ENCODE assay signal across 16 cellular contexts in the genomic region with DNA sequence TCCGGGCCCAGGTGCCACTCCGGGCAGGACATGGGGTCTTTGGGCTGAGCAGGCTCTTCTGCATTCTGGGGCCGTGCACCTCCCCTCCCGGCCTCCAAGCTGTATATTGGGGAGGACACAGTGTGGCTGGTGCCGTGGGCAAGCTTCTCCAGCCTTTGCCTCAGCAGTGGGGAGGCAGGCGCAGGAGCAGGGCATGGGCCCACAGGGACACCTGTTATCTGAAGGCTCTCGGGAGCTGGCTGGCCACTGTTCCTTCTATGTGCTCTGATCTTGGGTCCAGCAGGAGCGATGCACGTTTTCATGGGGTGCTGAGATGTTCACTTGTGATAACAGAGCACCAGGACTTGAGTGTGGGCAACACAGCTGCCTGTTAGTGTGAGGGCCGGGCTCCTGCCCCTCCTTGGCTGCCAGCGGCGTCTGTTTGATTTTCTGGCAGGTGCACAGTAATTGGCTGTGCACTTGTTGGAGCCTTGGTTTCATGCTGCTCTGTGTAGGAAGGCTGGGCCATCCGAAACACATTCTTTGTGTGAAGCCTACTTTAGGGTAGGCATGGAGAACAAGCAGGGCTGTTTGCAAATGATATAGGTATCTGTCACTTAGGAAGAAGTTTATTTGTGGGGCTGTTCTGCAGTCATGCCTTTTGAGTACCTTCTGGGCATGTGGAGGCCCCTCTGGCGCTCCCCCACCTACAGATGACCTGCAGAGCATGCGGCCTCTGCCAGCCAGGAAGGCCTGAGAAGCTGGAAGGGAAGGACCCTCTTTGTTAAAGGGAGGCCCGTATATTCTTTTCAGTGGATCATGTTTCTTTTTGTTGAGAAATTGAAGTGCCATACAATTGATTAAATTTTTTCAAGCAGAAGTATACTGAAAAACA.
A peak's percentile ranks its signal among the peaks of the same experiment; 100 is the strongest.
DNase-seq lines count a peak whose midpoint lies in the region; ATAC-seq and TF ChIP-seq lines count a peak whose summit lies in the region.
"Had no signal": no experiment of that assay in that cellular context is flagged by ENCODE, and none has a peak within 500 bp of the region (broad histone marks: within the 10 kb centered on the region; RNA-seq: fewer than 3 reads in every experiment).

No MANE protein-coding gene starts in this region.

- H3K36me3 Mint-ChIP-seq in endodermal cell (ENCODE audit: low read depth) (no peaks in the 10 kb centered on the region), immature natural killer cell (no peaks in the 10 kb centered on the region)
- peaks cover 6% of the 10 kb centered on the region for H3K36me3 Mint-ChIP-seq in stimulated activated effector memory CD8-positive, alpha-beta T cell treated with anti-CD3 and anti-CD28 coated beads, Interleukin-12 subunit alpha, Interleukin-12 subunit beta, amount 100 ng/mL, for 72 hours

- no peaks in the 10 kb centered on the region for H3F3A ChIP-seq in MM.1S (ENCODE audit: insufficient read depth, low read length)

- H3K27me3 Mint-ChIP-seq in endodermal cell (ENCODE audit: insufficient read depth) (no peaks in the 10 kb centered on the region), immature natural killer cell (ENCODE audit: low read depth in 3 of 3) (no peaks in the 10 kb centered on the region)
- H3K27me3 Mint-ChIP-seq: activated T-helper 17 cell treated with anti-CD3 and anti-CD28 coated beads, Interleukin-2, amount 50 U/mL, for 72 hours; B cell had no signal

- no peaks in the 10 kb centered on the region for H3K27me3 ChIP-seq in endodermal cell (ENCODE audit: control insufficient read depth, insufficient read depth, low read length, poor library complexity, severe bottlenecking)
- no peaks in the 10 kb centered on the region for H3K27me3 ChIP-seq in MM.1S (replicated peaks; ENCODE audit: insufficient read depth, low read length)

- no peaks in the 10 kb centered on the region for H3K79me2 ChIP-seq in MM.1S (ENCODE audit: low read length)

- no peak overlapping the region for H3K4me3 ChIP-seq in endodermal cell (ENCODE audit: low read length)
- no peak overlapping the region for H3K4me3 ChIP-seq in MM.1S (ENCODE audit: low read length)
- H3K4me3 ChIP-seq: GM23248, left ventricle myocardium inferior, PC-9, prostate gland had no signal

- peak overlapping the region; percentile 10 for H3K27ac ChIP-seq in endodermal cell (ENCODE audit: low read depth, low read length)
- H3K27ac ChIP-seq in MM.1S (ENCODE audit: low read length), result no peak overlapping the region
- no peak overlapping the region for H3K27ac ChIP-seq in caudate nucleus (ENCODE audit: low read depth, low read length)
- H3K27ac ChIP-seq: GM23248, KMS-11, left ventricle myocardium inferior, PC-9, prostate gland had no signal

- no peak overlapping the region for H3K4me3 Mint-ChIP-seq in endodermal cell
- H3K4me3 Mint-ChIP-seq in stimulated activated effector memory CD8-positive, alpha-beta T cell treated with anti-CD3 and anti-CD28 coated beads, Interleukin-12 subunit alpha, Interleukin-12 subunit beta, amount 100 ng/mL, for 72 hours, result no peak overlapping the region
- H3K4me3 Mint-ChIP-seq in immature natural killer cell, result no peak overlapping the region
- H3K4me3 Mint-ChIP-seq: activated T-helper 17 cell treated with anti-CD3 and anti-CD28 coated beads, Interleukin-2, amount 50 U/mL, for 72 hours; B cell had no signal

- WGBS in endodermal cell (ENCODE audit: insufficient coverage in 1 of 2, insufficient read length in 1 of 2), 2 experiments, result 93 to 97% methylated on average over 10 to 16 of the region's 16 CpGs

- H3K36me3 ChIP-seq in endodermal cell (ENCODE audit: control insufficient read depth, insufficient read depth, low read length) (no peaks in the 10 kb centered on the region), MM.1S (replicated peaks; ENCODE audit: insufficient read depth, low read length) (no peaks in the 10 kb centered on the region)
- H3K36me3 ChIP-seq: left ventricle myocardium inferior, prostate gland had no signal

- H4K20me1 ChIP-seq in MM.1S (ENCODE audit: insufficient read depth, low read length), result no peaks in the 10 kb centered on the region

- H3K9me2 ChIP-seq in MM.1S (replicated peaks; ENCODE audit: insufficient read depth, low read length), result no peaks in the 10 kb centered on the region

- H3K4me1 Mint-ChIP-seq in endodermal cell, result peaks cover 6% of the 10 kb centered on the region
- peaks cover 53% of the 10 kb centered on the region for H3K4me1 Mint-ChIP-seq in stimulated activated effector memory CD8-positive, alpha-beta T cell treated with anti-CD3 and anti-CD28 coated beads, Interleukin-12 subunit alpha, Interleukin-12 subunit beta, amount 100 ng/mL, for 72 hours
- H3K4me1 Mint-ChIP-seq in immature natural killer cell, result peaks cover 20 to 42% of the 10 kb centered on the region in 2 donors

- H3K9me3 ChIP-seq in endodermal cell (ENCODE audit: control insufficient read depth, low read length), result no peaks in the 10 kb centered on the region
- H3K9me3 ChIP-seq in MM.1S (replicated peaks; ENCODE audit: insufficient read depth, low read length), result no peaks in the 10 kb centered on the region
- H3K9me3 ChIP-seq: left ventricle myocardium inferior, prostate gland had no signal

- no peak overlapping the region for H3K27ac Mint-ChIP-seq in endodermal cell
- peak overlapping the region; percentile 52 for H3K27ac Mint-ChIP-seq in stimulated activated effector memory CD8-positive, alpha-beta T cell treated with anti-CD3 and anti-CD28 coated beads, Interleukin-12 subunit alpha, Interleukin-12 subunit beta, amount 100 ng/mL, for 72 hours
- peak overlapping the region in 1 of 6 donors; percentile 7 for H3K27ac Mint-ChIP-seq in immature natural killer cell
- H3K27ac Mint-ChIP-seq: activated T-helper 17 cell treated with anti-CD3 and anti-CD28 coated beads, Interleukin-2, amount 50 U/mL, for 72 hours; B cell had no signal

- H3K9me3 Mint-ChIP-seq in endodermal cell, result no peaks in the 10 kb centered on the region
- no peaks in the 10 kb centered on the region for H3K9me3 Mint-ChIP-seq in stimulated activated effector memory CD8-positive, alpha-beta T cell treated with anti-CD3 and anti-CD28 coated beads, Interleukin-12 subunit alpha, Interleukin-12 subunit beta, amount 100 ng/mL, for 72 hours
- no peaks in the 10 kb centered on the region for H3K9me3 Mint-ChIP-seq in immature natural killer cell
- H3K9me3 Mint-ChIP-seq: activated T-helper 17 cell treated with anti-CD3 and anti-CD28 coated beads, Interleukin-2, amount 50 U/mL, for 72 hours had no signal

- no peak for ATAC-seq in stimulated activated effector memory CD8-positive, alpha-beta T cell treated with anti-CD3 and anti-CD28 coated beads, Interleukin-12 subunit alpha, Interleukin-12 subunit beta, amount 100 ng/mL, for 72 hours
- ATAC-seq: activated T-helper 17 cell treated with anti-CD3 and anti-CD28 coated beads, Interleukin-2, amount 50 U/mL, for 72 hours had no signal

- H3K4me1 ChIP-seq in endodermal cell (ENCODE audit: control insufficient read depth, insufficient read depth, low read length) (no peaks in the 10 kb centered on the region), MM.1S (ENCODE audit: low read length) (no peaks in the 10 kb centered on the region)
- H3K4me1 ChIP-seq: left ventricle myocardium inferior, prostate gland had no signal

- no peak for TF ChIP-seq CTCF in endodermal cell (conservative IDR thresholded peaks at IDR 0.05)
- no peak for TF ChIP-seq CTCF in MM.1S (IDR thresholded peaks at IDR 0.05; ENCODE audit: low read length)

- H3K9ac ChIP-seq in endodermal cell (ENCODE audit: extremely low read depth, low read length, poor library complexity, severe bottlenecking) (no peak overlapping the region), MM.1S (ENCODE audit: low read length) (no peak overlapping the region)
- H3K9ac ChIP-seq: GM23248, KMS-11 had no signal

- DNase-seq in NCI-H1417 (lab: John Stamatoyannopoulos, UW) (peak; percentile 50 to 91 (median 75)), NCI-H2171 (lab: John Stamatoyannopoulos, UW) (peak; percentile 17), endodermal cell (no peak), MM.1S (no peak), caudate nucleus (lab: John Stamatoyannopoulos, UW) (no peak), immature natural killer cell (no peak)
- DNase-seq in stimulated activated effector memory CD8-positive, alpha-beta T cell treated with anti-CD3 and anti-CD28 coated beads, Interleukin-12 subunit alpha, Interleukin-12 subunit beta, amount 100 ng/mL, for 72 hours (ENCODE audit: low spot score in 2 of 2), result no peak
- DNase-seq: effector memory CD4-positive, alpha-beta T cell; GM23248; left ventricle myocardium inferior; NCI-H2227 treated with DMSO at 0.1 percent for 48 hours; PC-9 had no signal

- H2AFZ ChIP-seq in MM.1S (ENCODE audit: low read length), result no peak overlapping the region
- H2AFZ ChIP-seq: GM23248, PC-9 had no signal

- no peak overlapping the region for H3K4me2 ChIP-seq in MM.1S (ENCODE audit: low read depth, low read length)
- H3K4me2 ChIP-seq: KMS-11, PC-9 had no signal

Comparison
In these comparisons a context has a peak if more than half of its experiments do, and no peak if none do; other contexts are left out.
1. DNase-seq: peak in NCI-H1417 (3 of 3) and NCI-H2171 (single experiment); none in endodermal cell (single experiment), stimulated activated effector memory CD8-positive, alpha-beta T cell treated with anti-CD3 and anti-CD28 coated beads, Interleukin-12 subunit alpha, Interleukin-12 subunit beta, amount 100 ng/mL, for 72 hours (0 of 2), MM.1S (single experiment), caudate nucleus (0 of 61) and immature natural killer cell (0 of 3).